In the genomic region with DNA sequence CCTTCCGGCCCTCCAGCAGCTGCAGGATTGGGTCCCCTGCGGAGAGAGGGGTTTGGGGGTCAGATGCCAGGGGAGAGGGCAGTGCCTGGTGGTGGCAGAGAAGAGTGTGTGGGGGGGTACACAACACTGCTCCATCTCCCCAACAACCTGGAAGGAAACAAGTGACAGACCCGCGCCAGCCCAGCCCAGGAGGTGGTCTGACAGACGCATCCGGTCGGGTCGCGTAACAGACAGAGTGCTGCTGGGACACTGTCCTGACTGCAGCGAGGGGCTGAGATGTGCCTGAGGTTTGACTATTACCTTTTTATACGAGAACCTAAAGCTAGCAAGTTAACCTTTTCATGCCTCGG, we compare ENCODE assay signal across 2 cellular contexts.
A peak's percentile ranks its signal among the peaks of the same experiment; 100 is the strongest.
TF ChIP-seq lines count a peak whose summit lies in the region.

No MANE protein-coding gene starts in this region.

TF ChIP-seq in SK-N-SH, 30 proteins besides CTCF, POLR2A, EP300 and RAD21:
- TF ChIP-seq, protein P1, sequence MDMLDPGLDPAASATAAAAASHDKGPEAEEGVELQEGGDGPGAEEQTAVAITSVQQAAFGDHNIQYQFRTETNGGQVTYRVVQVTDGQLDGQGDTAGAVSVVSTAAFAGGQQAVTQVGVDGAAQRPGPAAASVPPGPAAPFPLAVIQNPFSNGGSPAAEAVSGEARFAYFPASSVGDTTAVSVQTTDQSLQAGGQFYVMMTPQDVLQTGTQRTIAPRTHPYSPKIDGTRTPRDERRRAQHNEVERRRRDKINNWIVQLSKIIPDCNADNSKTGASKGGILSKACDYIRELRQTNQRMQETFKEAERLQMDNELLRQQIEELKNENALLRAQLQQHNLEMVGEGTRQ (IDR thresholded peaks at IDR 0.05; ENCODE audit: borderline replicate concordance, low read depth, low read length) = 0 out of 2 replicates have a peak, but pooled peaks have one; percentile 4
- no peak for TF ChIP-seq TCF12 (IDR thresholded peaks at IDR 0.05)
TF ChIP-seq in SK-N-SH: peak in this region for 1.

TF ChIP-seq in SK-N-SH treated with all-trans-retinoic acid at 6 μM for 48 hours, 23 proteins besides CTCF, POLR2A, EP300 and RAD21 (continued from another document):
- TF ChIP-seq, protein P2, sequence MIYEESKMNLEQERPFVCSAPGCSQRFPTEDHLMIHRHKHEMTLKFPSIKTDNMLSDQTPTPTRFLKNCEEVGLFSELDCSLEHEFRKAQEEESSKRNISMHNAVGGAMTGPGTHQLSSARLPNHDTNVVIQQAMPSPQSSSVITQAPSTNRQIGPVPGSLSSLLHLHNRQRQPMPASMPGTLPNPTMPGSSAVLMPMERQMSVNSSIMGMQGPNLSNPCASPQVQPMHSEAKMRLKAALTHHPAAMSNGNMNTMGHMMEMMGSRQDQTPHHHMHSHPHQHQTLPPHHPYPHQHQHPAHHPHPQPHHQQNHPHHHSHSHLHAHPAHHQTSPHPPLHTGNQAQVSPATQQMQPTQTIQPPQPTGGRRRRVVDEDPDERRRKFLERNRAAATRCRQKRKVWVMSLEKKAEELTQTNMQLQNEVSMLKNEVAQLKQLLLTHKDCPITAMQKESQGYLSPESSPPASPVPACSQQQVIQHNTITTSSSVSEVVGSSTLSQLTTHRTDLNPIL (CRISPR knock-in tag; IDR thresholded peaks at IDR 0.05; ENCODE audit: low read depth) = no peak
- TF ChIP-seq TOX (CRISPR knock-in tag; IDR thresholded peaks at IDR 0.05; ENCODE audit: borderline replicate concordance) (no peak), ZFP3 (CRISPR knock-in tag; IDR thresholded peaks at IDR 0.05) (no peak), ZFP30 (CRISPR knock-in tag; IDR thresholded peaks at IDR 0.05) (no peak), PPARA (CRISPR knock-in tag; IDR thresholded peaks at IDR 0.05; ENCODE audit: borderline replicate concordance) (no peak)
- TF ChIP-seq, protein P3, sequence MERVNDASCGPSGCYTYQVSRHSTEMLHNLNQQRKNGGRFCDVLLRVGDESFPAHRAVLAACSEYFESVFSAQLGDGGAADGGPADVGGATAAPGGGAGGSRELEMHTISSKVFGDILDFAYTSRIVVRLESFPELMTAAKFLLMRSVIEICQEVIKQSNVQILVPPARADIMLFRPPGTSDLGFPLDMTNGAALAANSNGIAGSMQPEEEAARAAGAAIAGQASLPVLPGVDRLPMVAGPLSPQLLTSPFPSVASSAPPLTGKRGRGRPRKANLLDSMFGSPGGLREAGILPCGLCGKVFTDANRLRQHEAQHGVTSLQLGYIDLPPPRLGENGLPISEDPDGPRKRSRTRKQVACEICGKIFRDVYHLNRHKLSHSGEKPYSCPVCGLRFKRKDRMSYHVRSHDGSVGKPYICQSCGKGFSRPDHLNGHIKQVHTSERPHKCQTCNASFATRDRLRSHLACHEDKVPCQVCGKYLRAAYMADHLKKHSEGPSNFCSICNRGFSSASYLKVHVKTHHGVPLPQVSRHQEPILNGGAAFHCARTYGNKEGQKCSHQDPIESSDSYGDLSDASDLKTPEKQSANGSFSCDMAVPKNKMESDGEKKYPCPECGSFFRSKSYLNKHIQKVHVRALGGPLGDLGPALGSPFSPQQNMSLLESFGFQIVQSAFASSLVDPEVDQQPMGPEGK (CRISPR knock-in tag; IDR thresholded peaks at IDR 0.05; ENCODE audit: borderline replicate concordance) = no peak
